In the genomic region with DNA sequence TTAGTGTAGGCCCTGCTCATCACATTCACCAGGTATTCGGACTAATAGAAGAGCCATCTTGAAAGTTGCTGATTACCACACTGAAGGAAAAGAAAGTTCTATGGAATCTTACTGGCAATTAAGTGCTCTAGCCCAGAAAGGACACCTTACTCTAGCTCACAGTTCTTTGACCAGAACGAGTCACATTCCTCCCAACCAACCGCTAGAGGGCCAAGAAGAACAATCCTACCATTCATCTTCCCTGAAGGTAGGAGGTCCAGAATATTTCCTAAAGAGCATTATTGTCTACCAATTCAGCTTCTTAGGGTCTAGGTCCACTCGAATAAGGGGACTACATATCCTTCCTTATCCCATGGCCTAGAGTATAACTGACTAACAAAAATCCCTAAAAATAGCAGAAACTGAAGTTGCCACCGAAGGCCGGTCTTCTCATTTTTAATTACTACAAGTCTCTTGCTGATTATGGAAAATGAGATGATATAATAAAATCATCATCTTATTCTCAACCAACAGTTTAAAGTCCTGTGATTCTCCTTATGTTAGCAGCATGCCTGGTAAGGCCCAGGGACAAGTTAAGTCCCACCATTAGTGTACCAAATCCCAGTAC, we compare ENCODE assay signal across 8 cellular contexts. TPM values are rescaled to one million over a fixed set of nuclear protein-coding genes. Genes with fewer than 3 reads are reported as not detected.
DNase-seq lines count a peak whose midpoint lies in the region; ATAC-seq lines count a peak whose summit lies in the region.

No MANE protein-coding gene starts in this region.

- no peak overlapping the region for H3K9ac ChIP-seq in mesendoderm (ENCODE audit: low read length)

- H3K4me3 ChIP-seq in mesendoderm (ENCODE audit: low read length): no peak overlapping the region

- H3K18ac ChIP-seq in mesendoderm (ENCODE audit: low read length): no peak overlapping the region

- H3K36me3 ChIP-seq in mesendoderm (ENCODE audit: control insufficient read depth, insufficient read depth, low read length): no peaks in the 10 kb centered on the region

- H3K79me1 ChIP-seq in mesendoderm (ENCODE audit: low read length): no peaks in the 10 kb centered on the region

- no peak overlapping the region for H3K27ac ChIP-seq in mesendoderm (ENCODE audit: low read depth, low read length)

- H2BK15ac ChIP-seq in mesendoderm (replicated peaks; ENCODE audit: low read depth): no peak overlapping the region

- no peak overlapping the region for H3K23ac ChIP-seq in mesendoderm (ENCODE audit: low read length)

- no peaks in the 10 kb centered on the region for H3K79me2 ChIP-seq in mesendoderm (ENCODE audit: control insufficient read depth, insufficient read depth, low read length)

- no peak overlapping the region for H2BK120ac ChIP-seq in mesendoderm (ENCODE audit: low read depth, low read length)

- H2AK5ac ChIP-seq in mesendoderm (ENCODE audit: low read length): no peak overlapping the region

- H3K4me1 ChIP-seq in mesendoderm (ENCODE audit: control insufficient read depth, low read depth, low read length): no peaks in the 10 kb centered on the region

- DNase-seq in CD1c-positive myeloid dendritic cell (ENCODE audit: extremely low spot score): peak; percentile 20
- peak; percentile 24 for DNase-seq in NOMO-1 treated with DMSO at 0.1 percent for 48 hours (lab: John Stamatoyannopoulos, UW; ENCODE audit: unreplicated experiment)
- DNase-seq in dermis blood vessel endothelial cell: peak; percentile 63
- peak; percentile 65 for DNase-seq in mesendoderm
- no peak for DNase-seq in NCI-H1105 (lab: John Stamatoyannopoulos, UW)

- no peak overlapping the region for H3K56ac ChIP-seq in mesendoderm (ENCODE audit: low read length)

- no peak overlapping the region for H3K4ac ChIP-seq in mesendoderm (ENCODE audit: low read depth, low read length)

- no CpG with 5 or more reads among the region's 6 CpGs for WGBS in mesendoderm (ENCODE audit: extremely low coverage, insufficient coverage, low lambda C conversion rate)

- H3K27me3 ChIP-seq in mesendoderm (ENCODE audit: insufficient read depth, low read length, poor library complexity): no peaks in the 10 kb centered on the region

- peak; percentile 87 for ATAC-seq in GM18511 (IDR thresholded peaks at IDR 0.05; ENCODE audit: unreplicated experiment)
- peak; percentile 89 for ATAC-seq in HG02973 (IDR thresholded peaks at IDR 0.05; ENCODE audit: unreplicated experiment)
- ATAC-seq in HG03135 (IDR thresholded peaks at IDR 0.05; ENCODE audit: unreplicated experiment): no peak

- H4K5ac ChIP-seq in mesendoderm (ENCODE audit: low read length): no peak overlapping the region

- H3K4me2 ChIP-seq in mesendoderm (ENCODE audit: low read length): no peak overlapping the region

- no peak overlapping the region for H4K8ac ChIP-seq in mesendoderm (ENCODE audit: low read depth, low read length)

- no peak overlapping the region for H2BK5ac ChIP-seq in mesendoderm (ENCODE audit: low read length)

RNA-seq across cellular contexts. Expression of gene FMO1, which starts 2.7 kb away (rescaled TPM):
- not detected in 2 replicates for total RNA-seq in dermis blood vessel endothelial cell
- polyA plus RNA-seq in mesendoderm (2013, experiment 1 of 2): not detected
- not detected for polyA plus RNA-seq in mesendoderm (2013, experiment 2 of 2)
